ENCODE assay signal across 1 cellular context in the genomic region with DNA sequence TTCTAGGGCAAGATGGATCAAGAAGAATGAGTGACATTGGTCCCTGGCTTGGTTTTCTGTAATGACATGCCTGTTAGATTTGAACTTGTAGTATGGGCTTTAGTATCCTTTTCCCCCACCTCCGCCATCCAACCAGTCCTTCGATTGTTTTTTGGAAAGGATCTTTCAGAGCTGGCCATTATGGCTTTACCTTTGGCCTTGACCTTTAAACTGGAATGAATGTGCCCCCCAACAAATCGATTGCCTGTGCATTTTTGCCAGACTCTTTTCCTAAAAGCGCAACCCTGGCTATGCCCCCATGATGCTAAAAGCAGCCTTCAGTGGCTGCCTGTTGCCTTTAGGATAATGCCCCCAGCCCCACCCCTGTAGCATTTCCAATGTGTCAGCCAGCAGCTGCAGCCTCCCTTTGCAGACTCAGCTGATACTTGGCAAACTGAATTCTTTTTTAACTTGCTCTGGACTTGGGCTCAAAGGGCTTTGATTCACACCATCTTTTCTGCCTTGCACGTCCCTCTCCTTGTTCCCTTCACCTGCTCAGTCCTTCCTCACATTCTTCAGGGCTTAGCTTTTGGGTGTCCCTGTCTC.
TF ChIP-seq lines count a peak whose summit lies in the region.

No MANE protein-coding gene starts in this region.

TF ChIP-seq in HepG2, 621 proteins besides CTCF, POLR2A, EP300 and RAD21 (continued from another document):
- TF ChIP-seq ZNF350 (CRISPR knock-in tag; IDR thresholded peaks at IDR 0.05; ENCODE audit: borderline replicate concordance, low read depth) (0 out of 2 replicates have a peak, but pooled peaks have one; percentile 1), ASH2L (IDR thresholded peaks at IDR 0.05; ENCODE audit: insufficient read length, low read depth, low read length) (peak; percentile 68), ZNF501 (CRISPR knock-in tag; IDR thresholded peaks at IDR 0.05) (peak; percentile 20; the same call in 1 of the 2 replicates), ZNF263 (CRISPR knock-in tag; IDR thresholded peaks at IDR 0.05) (peak; percentile 23; the same call in 1 of the 2 replicates), TARDBP (CRISPR knock-in tag; IDR thresholded peaks at IDR 0.05) (0 out of 2 replicates have a peak, but pooled peaks have one; percentile 16), BCL6 (CRISPR knock-in tag; IDR thresholded peaks at IDR 0.05) (peak; percentile 77), LCORL (IDR thresholded peaks at IDR 0.05) (peak; percentile 62; the same call in 1 of the 2 replicates), LCORL (CRISPR knock-in tag; IDR thresholded peaks at IDR 0.05) (peak; percentile 84), ARNTL (CRISPR knock-in tag; IDR thresholded peaks at IDR 0.05) (peak; percentile 24; the same call in 1 of the 2 replicates), NCOR1 (IDR thresholded peaks at IDR 0.05; ENCODE audit: borderline replicate concordance, low read length) (peak; percentile 89), AKAP8 (CRISPR knock-in tag; IDR thresholded peaks at IDR 0.05) (peak; percentile 80; the same call in 1 of the 2 replicates)
- TF ChIP-seq, protein P1, sequence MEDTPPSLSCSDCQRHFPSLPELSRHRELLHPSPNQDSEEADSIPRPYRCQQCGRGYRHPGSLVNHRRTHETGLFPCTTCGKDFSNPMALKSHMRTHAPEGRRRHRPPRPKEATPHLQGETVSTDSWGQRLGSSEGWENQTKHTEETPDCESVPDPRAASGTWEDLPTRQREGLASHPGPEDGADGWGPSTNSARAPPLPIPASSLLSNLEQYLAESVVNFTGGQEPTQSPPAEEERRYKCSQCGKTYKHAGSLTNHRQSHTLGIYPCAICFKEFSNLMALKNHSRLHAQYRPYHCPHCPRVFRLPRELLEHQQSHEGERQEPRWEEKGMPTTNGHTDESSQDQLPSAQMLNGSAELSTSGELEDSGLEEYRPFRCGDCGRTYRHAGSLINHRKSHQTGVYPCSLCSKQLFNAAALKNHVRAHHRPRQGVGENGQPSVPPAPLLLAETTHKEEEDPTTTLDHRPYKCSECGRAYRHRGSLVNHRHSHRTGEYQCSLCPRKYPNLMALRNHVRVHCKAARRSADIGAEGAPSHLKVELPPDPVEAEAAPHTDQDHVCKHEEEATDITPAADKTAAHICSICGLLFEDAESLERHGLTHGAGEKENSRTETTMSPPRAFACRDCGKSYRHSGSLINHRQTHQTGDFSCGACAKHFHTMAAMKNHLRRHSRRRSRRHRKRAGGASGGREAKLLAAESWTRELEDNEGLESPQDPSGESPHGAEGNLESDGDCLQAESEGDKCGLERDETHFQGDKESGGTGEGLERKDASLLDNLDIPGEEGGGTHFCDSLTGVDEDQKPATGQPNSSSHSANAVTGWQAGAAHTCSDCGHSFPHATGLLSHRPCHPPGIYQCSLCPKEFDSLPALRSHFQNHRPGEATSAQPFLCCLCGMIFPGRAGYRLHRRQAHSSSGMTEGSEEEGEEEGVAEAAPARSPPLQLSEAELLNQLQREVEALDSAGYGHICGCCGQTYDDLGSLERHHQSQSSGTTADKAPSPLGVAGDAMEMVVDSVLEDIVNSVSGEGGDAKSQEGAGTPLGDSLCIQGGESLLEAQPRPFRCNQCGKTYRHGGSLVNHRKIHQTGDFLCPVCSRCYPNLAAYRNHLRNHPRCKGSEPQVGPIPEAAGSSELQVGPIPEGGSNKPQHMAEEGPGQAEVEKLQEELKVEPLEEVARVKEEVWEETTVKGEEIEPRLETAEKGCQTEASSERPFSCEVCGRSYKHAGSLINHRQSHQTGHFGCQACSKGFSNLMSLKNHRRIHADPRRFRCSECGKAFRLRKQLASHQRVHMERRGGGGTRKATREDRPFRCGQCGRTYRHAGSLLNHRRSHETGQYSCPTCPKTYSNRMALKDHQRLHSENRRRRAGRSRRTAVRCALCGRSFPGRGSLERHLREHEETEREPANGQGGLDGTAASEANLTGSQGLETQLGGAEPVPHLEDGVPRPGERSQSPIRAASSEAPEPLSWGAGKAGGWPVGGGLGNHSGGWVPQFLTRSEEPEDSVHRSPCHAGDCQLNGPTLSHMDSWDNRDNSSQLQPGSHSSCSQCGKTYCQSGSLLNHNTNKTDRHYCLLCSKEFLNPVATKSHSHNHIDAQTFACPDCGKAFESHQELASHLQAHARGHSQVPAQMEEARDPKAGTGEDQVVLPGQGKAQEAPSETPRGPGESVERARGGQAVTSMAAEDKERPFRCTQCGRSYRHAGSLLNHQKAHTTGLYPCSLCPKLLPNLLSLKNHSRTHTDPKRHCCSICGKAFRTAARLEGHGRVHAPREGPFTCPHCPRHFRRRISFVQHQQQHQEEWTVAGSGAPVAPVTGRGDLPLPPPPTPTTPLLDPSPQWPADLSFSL (CRISPR knock-in tag; IDR thresholded peaks at IDR 0.05): no peak
- TF ChIP-seq, protein P2, sequence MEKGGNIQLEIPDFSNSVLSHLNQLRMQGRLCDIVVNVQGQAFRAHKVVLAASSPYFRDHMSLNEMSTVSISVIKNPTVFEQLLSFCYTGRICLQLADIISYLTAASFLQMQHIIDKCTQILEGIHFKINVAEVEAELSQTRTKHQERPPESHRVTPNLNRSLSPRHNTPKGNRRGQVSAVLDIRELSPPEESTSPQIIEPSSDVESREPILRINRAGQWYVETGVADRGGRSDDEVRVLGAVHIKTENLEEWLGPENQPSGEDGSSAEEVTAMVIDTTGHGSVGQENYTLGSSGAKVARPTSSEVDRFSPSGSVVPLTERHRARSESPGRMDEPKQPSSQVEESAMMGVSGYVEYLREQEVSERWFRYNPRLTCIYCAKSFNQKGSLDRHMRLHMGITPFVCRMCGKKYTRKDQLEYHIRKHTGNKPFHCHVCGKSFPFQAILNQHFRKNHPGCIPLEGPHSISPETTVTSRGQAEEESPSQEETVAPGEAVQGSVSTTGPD (CRISPR knock-in tag; IDR thresholded peaks at IDR 0.05): peak; percentile 93
- TF ChIP-seq, protein P3, sequence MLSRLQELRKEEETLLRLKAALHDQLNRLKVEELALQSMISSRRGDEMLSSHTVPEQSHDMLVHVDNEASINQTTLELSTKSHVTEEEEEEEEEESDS (CRISPR knock-in tag; IDR thresholded peaks at IDR 0.05; ENCODE audit: borderline replicate concordance): no peak
- TF ChIP-seq, protein P4, sequence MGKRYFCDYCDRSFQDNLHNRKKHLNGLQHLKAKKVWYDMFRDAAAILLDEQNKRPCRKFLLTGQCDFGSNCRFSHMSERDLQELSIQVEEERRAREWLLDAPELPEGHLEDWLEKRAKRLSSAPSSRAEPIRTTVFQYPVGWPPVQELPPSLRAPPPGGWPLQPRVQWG (CRISPR knock-in tag; IDR thresholded peaks at IDR 0.05; ENCODE audit: borderline replicate concordance, low read depth): no peak
TF ChIP-seq in HepG2: peak in this region for 64.
